In the genomic region with DNA sequence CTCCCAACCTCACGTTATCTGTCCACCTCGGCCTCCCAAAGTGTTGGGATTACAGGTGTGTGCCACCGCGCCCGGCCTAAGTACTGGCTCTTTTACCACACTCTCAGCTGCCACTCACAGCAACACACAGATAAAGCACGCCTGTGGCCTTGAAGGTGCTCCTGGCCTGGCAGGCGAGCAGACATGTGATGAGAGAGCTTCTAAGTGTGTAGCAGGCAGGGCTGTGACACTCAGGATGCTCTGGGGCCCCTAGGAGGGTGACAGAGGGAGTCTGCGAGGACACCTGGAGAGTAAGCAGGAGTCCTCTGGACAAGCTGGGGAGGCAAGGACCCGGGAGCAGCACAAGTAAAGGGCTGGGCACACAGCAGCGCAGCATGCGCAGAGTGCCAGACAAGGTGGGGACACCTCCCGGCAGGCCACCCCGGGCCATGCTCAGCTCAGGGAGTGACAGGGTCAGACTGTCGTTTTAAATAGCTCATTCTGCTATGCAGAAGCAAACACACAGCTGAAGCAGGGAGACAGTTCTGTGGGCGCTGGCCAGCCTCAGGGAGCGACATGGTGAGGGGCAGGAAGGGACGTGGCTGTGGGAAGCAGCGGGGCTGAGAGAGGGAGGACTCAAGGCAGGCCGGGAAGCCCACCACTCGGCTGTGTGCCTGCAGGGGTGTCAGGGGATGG, we compare ENCODE assay signal across 2 cellular contexts.
TF ChIP-seq lines count a peak whose summit lies in the region.

No MANE protein-coding gene starts in this region.

TF ChIP-seq in IMR-90, 13 proteins besides CTCF, POLR2A, EP300 and RAD21:
- TF ChIP-seq MAFK (IDR thresholded peaks at IDR 0.05; ENCODE audit: low read depth, low read length), result no peak
- TF ChIP-seq, protein P1, sequence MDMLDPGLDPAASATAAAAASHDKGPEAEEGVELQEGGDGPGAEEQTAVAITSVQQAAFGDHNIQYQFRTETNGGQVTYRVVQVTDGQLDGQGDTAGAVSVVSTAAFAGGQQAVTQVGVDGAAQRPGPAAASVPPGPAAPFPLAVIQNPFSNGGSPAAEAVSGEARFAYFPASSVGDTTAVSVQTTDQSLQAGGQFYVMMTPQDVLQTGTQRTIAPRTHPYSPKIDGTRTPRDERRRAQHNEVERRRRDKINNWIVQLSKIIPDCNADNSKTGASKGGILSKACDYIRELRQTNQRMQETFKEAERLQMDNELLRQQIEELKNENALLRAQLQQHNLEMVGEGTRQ (IDR thresholded peaks at IDR 0.05; ENCODE audit: low read depth, low read length), result no peak
- no peak for TF ChIP-seq RCOR1 (IDR thresholded peaks at IDR 0.05; ENCODE audit: insufficient replicate concordance, low read length)
- TF ChIP-seq CHD1 (IDR thresholded peaks at IDR 0.05; ENCODE audit: low read depth, low read length), result no peak
- no peak for TF ChIP-seq BHLHE40 (IDR thresholded peaks at IDR 0.05; ENCODE audit: low read depth, low read length)
- no peak for TF ChIP-seq MXI1 (IDR thresholded peaks at IDR 0.05; ENCODE audit: borderline replicate concordance, low read depth, low read length)
- TF ChIP-seq FOS (IDR thresholded peaks at IDR 0.05; ENCODE audit: low read depth, low read length), result no peak
- TF ChIP-seq RFX5 (IDR thresholded peaks at IDR 0.05; ENCODE audit: low read depth, low read length), result no peak
- TF ChIP-seq NFE2L2 (IDR thresholded peaks at IDR 0.05; ENCODE audit: low read depth, low read length), result no peak
- TF ChIP-seq MAZ (IDR thresholded peaks at IDR 0.05; ENCODE audit: borderline replicate concordance, low read depth, low read length), result no peak
- no peak for TF ChIP-seq SMC3 (IDR thresholded peaks at IDR 0.05; ENCODE audit: low read depth, low read length)
- no peak for TF ChIP-seq CEBPB (IDR thresholded peaks at IDR 0.05; ENCODE audit: low read depth, low read length)
- TF ChIP-seq, protein P2, sequence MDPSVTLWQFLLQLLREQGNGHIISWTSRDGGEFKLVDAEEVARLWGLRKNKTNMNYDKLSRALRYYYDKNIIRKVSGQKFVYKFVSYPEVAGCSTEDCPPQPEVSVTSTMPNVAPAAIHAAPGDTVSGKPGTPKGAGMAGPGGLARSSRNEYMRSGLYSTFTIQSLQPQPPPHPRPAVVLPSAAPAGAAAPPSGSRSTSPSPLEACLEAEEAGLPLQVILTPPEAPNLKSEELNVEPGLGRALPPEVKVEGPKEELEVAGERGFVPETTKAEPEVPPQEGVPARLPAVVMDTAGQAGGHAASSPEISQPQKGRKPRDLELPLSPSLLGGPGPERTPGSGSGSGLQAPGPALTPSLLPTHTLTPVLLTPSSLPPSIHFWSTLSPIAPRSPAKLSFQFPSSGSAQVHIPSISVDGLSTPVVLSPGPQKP (IDR thresholded peaks at IDR 0.05; ENCODE audit: borderline replicate concordance, low read depth, low read length), result no peak

TF ChIP-seq in H1, 55 proteins besides CTCF, POLR2A, EP300 and RAD21:
- TF ChIP-seq, protein P3, sequence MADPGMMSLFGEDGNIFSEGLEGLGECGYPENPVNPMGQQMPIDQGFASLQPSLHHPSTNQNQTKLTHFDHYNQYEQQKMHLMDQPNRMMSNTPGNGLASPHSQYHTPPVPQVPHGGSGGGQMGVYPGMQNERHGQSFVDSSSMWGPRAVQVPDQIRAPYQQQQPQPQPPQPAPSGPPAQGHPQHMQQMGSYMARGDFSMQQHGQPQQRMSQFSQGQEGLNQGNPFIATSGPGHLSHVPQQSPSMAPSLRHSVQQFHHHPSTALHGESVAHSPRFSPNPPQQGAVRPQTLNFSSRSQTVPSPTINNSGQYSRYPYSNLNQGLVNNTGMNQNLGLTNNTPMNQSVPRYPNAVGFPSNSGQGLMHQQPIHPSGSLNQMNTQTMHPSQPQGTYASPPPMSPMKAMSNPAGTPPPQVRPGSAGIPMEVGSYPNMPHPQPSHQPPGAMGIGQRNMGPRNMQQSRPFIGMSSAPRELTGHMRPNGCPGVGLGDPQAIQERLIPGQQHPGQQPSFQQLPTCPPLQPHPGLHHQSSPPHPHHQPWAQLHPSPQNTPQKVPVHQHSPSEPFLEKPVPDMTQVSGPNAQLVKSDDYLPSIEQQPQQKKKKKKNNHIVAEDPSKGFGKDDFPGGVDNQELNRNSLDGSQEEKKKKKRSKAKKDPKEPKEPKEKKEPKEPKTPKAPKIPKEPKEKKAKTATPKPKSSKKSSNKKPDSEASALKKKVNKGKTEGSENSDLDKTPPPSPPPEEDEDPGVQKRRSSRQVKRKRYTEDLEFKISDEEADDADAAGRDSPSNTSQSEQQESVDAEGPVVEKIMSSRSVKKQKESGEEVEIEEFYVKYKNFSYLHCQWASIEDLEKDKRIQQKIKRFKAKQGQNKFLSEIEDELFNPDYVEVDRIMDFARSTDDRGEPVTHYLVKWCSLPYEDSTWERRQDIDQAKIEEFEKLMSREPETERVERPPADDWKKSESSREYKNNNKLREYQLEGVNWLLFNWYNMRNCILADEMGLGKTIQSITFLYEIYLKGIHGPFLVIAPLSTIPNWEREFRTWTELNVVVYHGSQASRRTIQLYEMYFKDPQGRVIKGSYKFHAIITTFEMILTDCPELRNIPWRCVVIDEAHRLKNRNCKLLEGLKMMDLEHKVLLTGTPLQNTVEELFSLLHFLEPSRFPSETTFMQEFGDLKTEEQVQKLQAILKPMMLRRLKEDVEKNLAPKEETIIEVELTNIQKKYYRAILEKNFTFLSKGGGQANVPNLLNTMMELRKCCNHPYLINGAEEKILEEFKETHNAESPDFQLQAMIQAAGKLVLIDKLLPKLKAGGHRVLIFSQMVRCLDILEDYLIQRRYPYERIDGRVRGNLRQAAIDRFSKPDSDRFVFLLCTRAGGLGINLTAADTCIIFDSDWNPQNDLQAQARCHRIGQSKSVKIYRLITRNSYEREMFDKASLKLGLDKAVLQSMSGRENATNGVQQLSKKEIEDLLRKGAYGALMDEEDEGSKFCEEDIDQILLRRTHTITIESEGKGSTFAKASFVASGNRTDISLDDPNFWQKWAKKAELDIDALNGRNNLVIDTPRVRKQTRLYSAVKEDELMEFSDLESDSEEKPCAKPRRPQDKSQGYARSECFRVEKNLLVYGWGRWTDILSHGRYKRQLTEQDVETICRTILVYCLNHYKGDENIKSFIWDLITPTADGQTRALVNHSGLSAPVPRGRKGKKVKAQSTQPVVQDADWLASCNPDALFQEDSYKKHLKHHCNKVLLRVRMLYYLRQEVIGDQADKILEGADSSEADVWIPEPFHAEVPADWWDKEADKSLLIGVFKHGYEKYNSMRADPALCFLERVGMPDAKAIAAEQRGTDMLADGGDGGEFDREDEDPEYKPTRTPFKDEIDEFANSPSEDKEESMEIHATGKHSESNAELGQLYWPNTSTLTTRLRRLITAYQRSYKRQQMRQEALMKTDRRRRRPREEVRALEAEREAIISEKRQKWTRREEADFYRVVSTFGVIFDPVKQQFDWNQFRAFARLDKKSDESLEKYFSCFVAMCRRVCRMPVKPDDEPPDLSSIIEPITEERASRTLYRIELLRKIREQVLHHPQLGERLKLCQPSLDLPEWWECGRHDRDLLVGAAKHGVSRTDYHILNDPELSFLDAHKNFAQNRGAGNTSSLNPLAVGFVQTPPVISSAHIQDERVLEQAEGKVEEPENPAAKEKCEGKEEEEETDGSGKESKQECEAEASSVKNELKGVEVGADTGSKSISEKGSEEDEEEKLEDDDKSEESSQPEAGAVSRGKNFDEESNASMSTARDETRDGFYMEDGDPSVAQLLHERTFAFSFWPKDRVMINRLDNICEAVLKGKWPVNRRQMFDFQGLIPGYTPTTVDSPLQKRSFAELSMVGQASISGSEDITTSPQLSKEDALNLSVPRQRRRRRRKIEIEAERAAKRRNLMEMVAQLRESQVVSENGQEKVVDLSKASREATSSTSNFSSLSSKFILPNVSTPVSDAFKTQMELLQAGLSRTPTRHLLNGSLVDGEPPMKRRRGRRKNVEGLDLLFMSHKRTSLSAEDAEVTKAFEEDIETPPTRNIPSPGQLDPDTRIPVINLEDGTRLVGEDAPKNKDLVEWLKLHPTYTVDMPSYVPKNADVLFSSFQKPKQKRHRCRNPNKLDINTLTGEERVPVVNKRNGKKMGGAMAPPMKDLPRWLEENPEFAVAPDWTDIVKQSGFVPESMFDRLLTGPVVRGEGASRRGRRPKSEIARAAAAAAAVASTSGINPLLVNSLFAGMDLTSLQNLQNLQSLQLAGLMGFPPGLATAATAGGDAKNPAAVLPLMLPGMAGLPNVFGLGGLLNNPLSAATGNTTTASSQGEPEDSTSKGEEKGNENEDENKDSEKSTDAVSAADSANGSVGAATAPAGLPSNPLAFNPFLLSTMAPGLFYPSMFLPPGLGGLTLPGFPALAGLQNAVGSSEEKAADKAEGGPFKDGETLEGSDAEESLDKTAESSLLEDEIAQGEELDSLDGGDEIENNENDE (IDR thresholded peaks at IDR 0.05; ENCODE audit: insufficient replicate concordance, low read length), result no peak
- TF ChIP-seq YY1 (IDR thresholded peaks at IDR 0.05; ENCODE audit: low read depth, low read length), result no peak
- no peak for TF ChIP-seq EZH2 (IDR thresholded peaks at IDR 0.05; ENCODE audit: low read depth, low read length, severe bottlenecking)
- TF ChIP-seq TBP (IDR thresholded peaks at IDR 0.05; ENCODE audit: low read depth, low read length), result no peak
- no peak for TF ChIP-seq FOSL1 (IDR thresholded peaks at IDR 0.05; ENCODE audit: insufficient read depth, low read depth, low read length)
- TF ChIP-seq SIN3A (conservative IDR thresholded peaks at IDR 0.05 in 1 of 2, IDR thresholded peaks at IDR 0.05 in 1 of 2; ENCODE audit: low read depth in 1 of 2, low read length in 2 of 2), result no peak
- TF ChIP-seq PHF8 (conservative IDR thresholded peaks at IDR 0.05; ENCODE audit: low read depth, low read length), result no peak
